In genomic region chr2:222734690-222735014, GRCh38 we compare ENCODE assay signal across 11 cellular contexts.
A peak's percentile ranks its signal among the peaks of the same experiment; 100 is the strongest.
DNase-seq lines count a peak whose midpoint lies in the region; ATAC-seq and TF ChIP-seq lines count a peak whose summit lies in the region.
"Had no signal": no experiment of that assay in that cellular context is flagged by ENCODE, and none has a peak within 500 bp of the region (broad histone marks: within the 10 kb centered on the region; RNA-seq: fewer than 3 reads in every experiment).

No MANE protein-coding gene starts in this region.

- H3K4me1 ChIP-seq in fibroblast of lung (ENCODE audit: control insufficient read depth, extremely low read depth, insufficient read depth, low read length) (no peaks in the 10 kb centered on the region), body of pancreas (peaks cover 8% of the 10 kb centered on the region), PC-3 (ENCODE audit: insufficient read depth, low read length) (0 out of 2 replicates have a peak, but pooled peaks cover 4% of the 10 kb centered on the region)

- H3K36me3 ChIP-seq in fibroblast of lung (ENCODE audit: control insufficient read depth, insufficient read depth, low read length) (no peaks in the 10 kb centered on the region), body of pancreas (replicated peaks in 1 of 2; ENCODE audit: insufficient read depth in 1 of 2, low read depth in 2 of 2) (no peaks in the 10 kb centered on the region), PC-3 (ENCODE audit: low read depth, low read length) (no peaks in the 10 kb centered on the region)
- H3K36me3 ChIP-seq: pancreas had no signal

- POLR2A ChIA-PET in PC-3 (lab: Charles Lee; ENCODE audit: unreplicated experiment) = no interaction called here

- H3K79me2 ChIP-seq in fibroblast of lung (ENCODE audit: control insufficient read depth, insufficient read depth, low read length) (no peaks in the 10 kb centered on the region), PC-3 (ENCODE audit: low read length) (no peaks in the 10 kb centered on the region)

- TF ChIP-seq POLR2A in body of pancreas (IDR thresholded peaks at IDR 0.05) = no peak

- H3K27me3 ChIP-seq in fibroblast of lung (ENCODE audit: control insufficient read depth, insufficient read depth, low read length) (no peaks in the 10 kb centered on the region), body of pancreas (no peaks in the 10 kb centered on the region), PC-3 (ENCODE audit: low read length) (no peaks in the 10 kb centered on the region)
- H3K27me3 ChIP-seq: pancreas had no signal

- H3K27ac ChIP-seq in fibroblast of lung (ENCODE audit: insufficient read depth, low read length) = no peak overlapping the region
- no peak overlapping the region for H3K27ac ChIP-seq in body of pancreas
- no peak overlapping the region for H3K27ac ChIP-seq in PC-3 (ENCODE audit: low read length)
- H3K27ac ChIP-seq: pancreas had no signal

- H3K9me3 ChIP-seq in fibroblast of lung (ENCODE audit: control insufficient read depth, insufficient read depth, low read depth, low read length) (no peaks in the 10 kb centered on the region), body of pancreas (no peaks in the 10 kb centered on the region), PC-3 (ENCODE audit: low read length) (no peaks in the 10 kb centered on the region)
- H3K9me3 ChIP-seq: pancreas had no signal

- intact Hi-C loops in body of pancreas (cut with DNase I) (no loop called here), PC-3 (cut with micrococcal nuclease) (no loop called here)

- H3F3A ChIP-seq in PC-3 (ENCODE audit: low read length, unreplicated experiment) = no peaks in the 10 kb centered on the region

- no TSS peak for BruUV-seq in PC-3 (replicated peaks; lab: Mats Ljungman, UMichigan)

- H3K4me3 ChIP-seq in fibroblast of lung (replicated peaks in 1 of 4; ENCODE audit: control extremely low read depth in 1 of 4, insufficient read depth in 1 of 4, low read depth in 3 of 4, low read length in 4 of 4) = no peak overlapping the region
- H3K4me3 ChIP-seq in body of pancreas = no peak overlapping the region
- no peak overlapping the region for H3K4me3 ChIP-seq in PC-3 (ENCODE audit: low read length)
- H3K4me3 ChIP-seq: pancreas had no signal

- H3K4me2 ChIP-seq in fibroblast of lung (ENCODE audit: extremely low read depth, insufficient read depth, low read length) = no peak overlapping the region
- no peak overlapping the region for H3K4me2 ChIP-seq in PC-3 (ENCODE audit: low read length)

- H3K9ac ChIP-seq in fibroblast of lung (ENCODE audit: insufficient read depth, low read length) (no peak overlapping the region), PC-3 (ENCODE audit: low read length) (no peak overlapping the region)

- no peaks in the 10 kb centered on the region for H3K9me2 ChIP-seq in PC-3 (replicated peaks; ENCODE audit: low read length)

- CTCF ChIA-PET in PC-3 (lab: Charles Lee) = no interaction called here

- peak overlapping the region; percentile 51 for H2AFZ ChIP-seq in fibroblast of lung (ENCODE audit: low read length)
- no peak overlapping the region for H2AFZ ChIP-seq in PC-3 (ENCODE audit: low read length)

- ATAC-seq in GM18508 (IDR thresholded peaks at IDR 0.05; ENCODE audit: insufficient read depth, unreplicated experiment) (peak; percentile 76), GM21381 (IDR thresholded peaks at IDR 0.05; ENCODE audit: unreplicated experiment) (peak; percentile 73), HG03066 (IDR thresholded peaks at IDR 0.05; ENCODE audit: low read depth, unreplicated experiment) (peak; percentile 79), body of pancreas (no peak), PC-3 (no peak)
- ATAC-seq: T-cell had no signal

- WGBS in body of pancreas, 2 donors = 71 to 100% methylated on average over 1 of the region's 1 CpG

- H4K20me1 ChIP-seq in fibroblast of lung (ENCODE audit: control insufficient read depth, extremely low read depth, insufficient read depth, low read length) = no peaks in the 10 kb centered on the region
- H4K20me1 ChIP-seq in PC-3 (ENCODE audit: low read length) = no peaks in the 10 kb centered on the region

- TF ChIP-seq CTCF in fibroblast of lung (conservative IDR thresholded peaks at IDR 0.05 in 1 of 2, IDR thresholded peaks at IDR 0.05 in 1 of 2; ENCODE audit: low read depth in 1 of 2, low read length in 2 of 2) (no peak), body of pancreas (IDR thresholded peaks at IDR 0.05) (no peak), PC-3 (conservative IDR thresholded peaks at IDR 0.05; ENCODE audit: low read depth, low read length) (no peak)

- no peak for DNase-seq in fibroblast of lung (ENCODE audit: low read depth in 2 of 2)
- DNase-seq in body of pancreas = no peak
- no peak for DNase-seq in PC-3
- no peak for DNase-seq in NCI-H82 (lab: John Stamatoyannopoulos, UW)
- DNase-seq in SKM-1 treated with dmso at 0.1 percent for 144 hours (lab: John Stamatoyannopoulos, UW; ENCODE audit: unreplicated experiment) = no peak
- DNase-seq: cortex of kidney, pancreas, T-cell had no signal

Comparison
In these comparisons a context has a peak if more than half of its experiments do, and no peak if none do; other contexts are left out.
1. ATAC-seq: peak in GM18508 (single experiment), GM21381 (single experiment) and HG03066 (single experiment); none in body of pancreas (single experiment) and PC-3 (single experiment).